Comparison of ENCODE assay signal across 1 cellular context in the genomic region with DNA sequence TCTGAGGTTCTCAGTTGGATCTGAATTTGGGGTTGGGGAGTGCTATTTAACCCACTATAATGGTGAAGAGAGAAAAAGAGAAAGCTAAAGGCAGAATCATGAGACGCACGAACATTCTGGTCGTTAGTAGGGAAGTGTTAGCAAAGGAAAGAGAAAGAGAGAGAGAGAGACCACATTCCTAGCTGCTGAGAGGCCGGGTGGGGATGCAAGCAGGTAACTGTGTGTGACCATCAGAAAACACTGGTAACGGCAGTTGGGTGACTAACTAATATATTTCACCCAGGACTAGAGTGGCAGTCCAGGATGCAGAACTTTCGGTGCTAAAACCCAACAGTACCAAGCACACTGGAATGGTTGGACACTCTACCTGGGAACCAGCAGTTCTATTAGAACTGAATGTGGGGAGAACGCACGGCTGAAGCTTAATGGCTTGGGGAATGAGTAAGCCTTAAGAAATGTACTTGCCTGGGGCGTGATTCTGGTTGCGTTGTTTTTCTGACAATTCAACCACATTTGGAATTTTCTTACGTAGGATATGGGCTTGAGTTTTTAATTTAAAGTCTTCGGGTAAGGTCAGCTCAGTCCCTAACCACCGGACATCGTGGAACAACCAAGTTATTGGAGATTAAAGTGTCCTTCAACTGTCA.
TF ChIP-seq lines count a peak whose summit lies in the region.

No MANE protein-coding gene starts in this region.

TF ChIP-seq in A549, 52 proteins besides CTCF, POLR2A, EP300 and RAD21 (continued from another document):
- no peak for TF ChIP-seq CBX2 (IDR thresholded peaks at IDR 0.05; ENCODE audit: borderline replicate concordance, low read depth)
- TF ChIP-seq MYC (IDR thresholded peaks at IDR 0.05; ENCODE audit: borderline replicate concordance, low read length), result no peak
- no peak for TF ChIP-seq KDM1A (IDR thresholded peaks at IDR 0.05; ENCODE audit: low read depth)
- no peak for TF ChIP-seq NR3C1 (IDR thresholded peaks at IDR 0.05)
- no peak for TF ChIP-seq HES2 (IDR thresholded peaks at IDR 0.05)
- TF ChIP-seq SMC3 (IDR thresholded peaks at IDR 0.05), result no peak
- TF ChIP-seq HOXA7 (CRISPR knock-in tag; IDR thresholded peaks at IDR 0.05), result no peak
- no peak for TF ChIP-seq HOXB13 (CRISPR knock-in tag; IDR thresholded peaks at IDR 0.05; ENCODE audit: low read depth)
- TF ChIP-seq ZNF302 (CRISPR knock-in tag; IDR thresholded peaks at IDR 0.05), result no peak
TF ChIP-seq in A549: peak in this region for 0.
